In the genomic region with DNA sequence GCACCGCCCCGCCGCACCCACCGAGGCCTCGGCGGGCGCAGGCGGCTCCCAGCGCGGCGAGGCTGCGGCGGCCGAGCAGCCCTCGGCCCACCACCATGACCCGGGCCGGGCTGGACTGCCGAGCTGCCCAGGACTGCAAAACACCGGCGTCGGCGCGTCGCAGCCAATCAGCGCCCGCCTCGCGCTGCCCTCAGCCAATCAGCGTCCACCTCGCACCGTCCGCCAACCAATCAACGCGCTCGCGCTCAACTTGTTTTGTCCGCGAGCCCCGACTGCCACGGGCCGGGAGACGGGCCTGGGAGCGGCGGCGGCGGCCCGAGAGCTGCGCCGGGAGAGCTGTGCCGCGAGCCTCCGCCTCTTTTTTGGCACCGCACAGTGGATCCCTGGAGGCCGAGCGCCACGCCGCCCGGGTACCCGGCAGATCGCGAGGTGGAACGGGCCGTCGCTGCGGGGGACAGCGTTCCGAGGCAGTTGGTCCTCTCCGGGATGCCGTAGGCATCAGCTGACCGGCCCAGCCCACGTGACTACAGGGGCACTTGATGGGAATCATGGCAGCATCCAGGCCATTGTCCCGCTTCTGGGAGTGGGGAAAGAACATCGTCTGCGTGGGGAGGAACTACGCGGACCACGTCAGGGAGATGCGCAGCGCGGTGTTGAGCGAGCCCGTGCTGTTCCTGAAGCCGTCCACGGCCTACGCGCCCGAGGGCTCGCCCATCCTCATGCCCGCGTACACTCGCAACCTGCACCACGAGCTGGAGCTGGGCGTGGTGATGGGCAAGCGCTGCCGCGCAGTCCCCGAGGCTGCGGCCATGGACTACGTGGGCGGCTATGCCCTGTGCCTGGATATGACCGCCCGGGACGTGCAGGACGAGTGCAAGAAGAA, we compare ENCODE assay signal across 1 cellular context.
TF ChIP-seq lines count a peak whose summit lies in the region.

A gene (plus strand): TSS at position 516 of the 883 bp plus-strand sequence. CDS start 33 bp downstream, at position 549.
A gene (minus strand): TSS at position 135 of the 883 bp plus-strand sequence. CDS start 38 bp downstream, at position 97.

TF ChIP-seq in K562, 482 proteins besides CTCF, POLR2A, EP300 and RAD21 (continued from another document and continues in another):
- TF ChIP-seq PHF8 (IDR thresholded peaks at IDR 0.05; ENCODE audit: borderline replicate concordance, low read length) (peak; percentile 74; the same call in 1 of the 2 replicates), FUS (optimal IDR thresholded peaks at IDR 0.05; ENCODE audit: low read depth, low read length) (peak; percentile 67), ZNF445 (CRISPR knock-in tag; IDR thresholded peaks at IDR 0.05; ENCODE audit: low read depth) (no peak), RNF2 (IDR thresholded peaks at IDR 0.05) (peak; percentile 89), NCOA2 (IDR thresholded peaks at IDR 0.05; ENCODE audit: partially characterized antibody in 2 of 2) (no peak), CXXC5 (CRISPR knock-in tag; IDR thresholded peaks at IDR 0.05) (peak; percentile 94), ZNF584 (CRISPR knock-in tag; IDR thresholded peaks at IDR 0.05; ENCODE audit: low read depth) (no peak), U2AF1 (optimal IDR thresholded peaks at IDR 0.05; ENCODE audit: low read depth, low read length) (peak; percentile 45), SP2 (IDR thresholded peaks at IDR 0.05; ENCODE audit: extremely low read depth, low read depth, low read length, poor library complexity, severe bottlenecking) (peak; percentile 38), GTF2F1 (IDR thresholded peaks at IDR 0.05; ENCODE audit: low read depth, low read length) (no peak), MXI1 (IDR thresholded peaks at IDR 0.05; ENCODE audit: low read depth, low read length) (peak; percentile 66; the same call in 1 of the 2 replicates), PHF21A (IDR thresholded peaks at IDR 0.05; ENCODE audit: borderline replicate concordance, low read depth) (peak; percentile 93), ZSCAN29 (IDR thresholded peaks at IDR 0.05) (no peak), RBM25 (IDR thresholded peaks at IDR 0.05; ENCODE audit: low read depth, low read length, severe bottlenecking) (peak; percentile 100), ZNF785 (CRISPR knock-in tag; IDR thresholded peaks at IDR 0.05) (no peak), RUNX1 (IDR thresholded peaks at IDR 0.05; ENCODE audit: low read depth) (no peak), GTF2A2 (tag; IDR thresholded peaks at IDR 0.05) (no peak), ZKSCAN1 (IDR thresholded peaks at IDR 0.05; ENCODE audit: low read depth, low read length) (peak; percentile 50; the same call in 1 of the 2 replicates), EGR1 (conservative IDR thresholded peaks at IDR 0.05) (peak; percentile 33; the same call in 1 of the 2 replicates), CHCHD3 (CRISPR knock-in tag; IDR thresholded peaks at IDR 0.05) (no peak), ETV1 (tag; conservative IDR thresholded peaks at IDR 0.05; ENCODE audit: low read depth) (peak; percentile 29; the same call in 1 of the 2 replicates), ETV5 (CRISPR knock-in tag; IDR thresholded peaks at IDR 0.05; ENCODE audit: low read depth) (peak; percentile 41; the same call in 1 of the 2 replicates), SMAD4 (CRISPR knock-in tag; conservative IDR thresholded peaks at IDR 0.05) (peak; percentile 73; the same call in 1 of the 2 replicates), SRSF9 (IDR thresholded peaks at IDR 0.05; ENCODE audit: borderline replicate concordance, low read depth, low read length) (no peak), ZNF143 (CRISPR knock-in tag; IDR thresholded peaks at IDR 0.05) (peak; percentile 50), ZNF121 (CRISPR knock-in tag; conservative IDR thresholded peaks at IDR 0.05) (no peak), NUFIP1 (IDR thresholded peaks at IDR 0.05; ENCODE audit: partially characterized antibody) (no peak), NFYB (IDR thresholded peaks at IDR 0.05; ENCODE audit: extremely low read depth, insufficient read length) (peak; percentile 88), ZNF311 (CRISPR knock-in tag; IDR thresholded peaks at IDR 0.05) (no peak), SPI1 (IDR thresholded peaks at IDR 0.05; ENCODE audit: borderline replicate concordance, low read depth, low read length) (no peak), FOXA3 (CRISPR knock-in tag; conservative IDR thresholded peaks at IDR 0.05 in 1 of 2, IDR thresholded peaks at IDR 0.05 in 1 of 2) (no peak), MYBL2 (IDR thresholded peaks at IDR 0.05; ENCODE audit: low read depth) (peak; percentile 90), MYBL2 (CRISPR knock-in tag; IDR thresholded peaks at IDR 0.05; ENCODE audit: borderline replicate concordance) (no peak), ARNT (IDR thresholded peaks at IDR 0.05) (no peak), ZNF239 (CRISPR knock-in tag; IDR thresholded peaks at IDR 0.05) (no peak), ZNF324 (CRISPR knock-in tag; IDR thresholded peaks at IDR 0.05) (0 out of 2 replicates have a peak, but pooled peaks have one; percentile 27), TAF9B (IDR thresholded peaks at IDR 0.05; ENCODE audit: partially characterized antibody) (no peak), ETS2 (tag; IDR thresholded peaks at IDR 0.05; ENCODE audit: borderline replicate concordance, poor library complexity, severe bottlenecking) (no peak), ZNF146 (CRISPR knock-in tag; IDR thresholded peaks at IDR 0.05; ENCODE audit: unreplicated experiment) (no peak), FOS (IDR thresholded peaks at IDR 0.05; ENCODE audit: extremely low read depth, insufficient read length) (peak; percentile 94), CHD2 (IDR thresholded peaks at IDR 0.05; ENCODE audit: low read depth, low read length) (peak; percentile 74; the same call in 1 of the 2 replicates), SIRT6 (IDR thresholded peaks at IDR 0.05; ENCODE audit: low read depth, low read length) (no peak), BMI1 (IDR thresholded peaks at IDR 0.05; ENCODE audit: low read length) (no peak), RB1 (IDR thresholded peaks at IDR 0.05; ENCODE audit: low read depth) (peak; percentile 77)
- TF ChIP-seq, protein P1, sequence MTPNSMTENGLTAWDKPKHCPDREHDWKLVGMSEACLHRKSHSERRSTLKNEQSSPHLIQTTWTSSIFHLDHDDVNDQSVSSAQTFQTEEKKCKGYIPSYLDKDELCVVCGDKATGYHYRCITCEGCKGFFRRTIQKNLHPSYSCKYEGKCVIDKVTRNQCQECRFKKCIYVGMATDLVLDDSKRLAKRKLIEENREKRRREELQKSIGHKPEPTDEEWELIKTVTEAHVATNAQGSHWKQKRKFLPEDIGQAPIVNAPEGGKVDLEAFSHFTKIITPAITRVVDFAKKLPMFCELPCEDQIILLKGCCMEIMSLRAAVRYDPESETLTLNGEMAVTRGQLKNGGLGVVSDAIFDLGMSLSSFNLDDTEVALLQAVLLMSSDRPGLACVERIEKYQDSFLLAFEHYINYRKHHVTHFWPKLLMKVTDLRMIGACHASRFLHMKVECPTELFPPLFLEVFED (CRISPR knock-in tag; conservative IDR thresholded peaks at IDR 0.05) = no peak
- TF ChIP-seq, protein P2, sequence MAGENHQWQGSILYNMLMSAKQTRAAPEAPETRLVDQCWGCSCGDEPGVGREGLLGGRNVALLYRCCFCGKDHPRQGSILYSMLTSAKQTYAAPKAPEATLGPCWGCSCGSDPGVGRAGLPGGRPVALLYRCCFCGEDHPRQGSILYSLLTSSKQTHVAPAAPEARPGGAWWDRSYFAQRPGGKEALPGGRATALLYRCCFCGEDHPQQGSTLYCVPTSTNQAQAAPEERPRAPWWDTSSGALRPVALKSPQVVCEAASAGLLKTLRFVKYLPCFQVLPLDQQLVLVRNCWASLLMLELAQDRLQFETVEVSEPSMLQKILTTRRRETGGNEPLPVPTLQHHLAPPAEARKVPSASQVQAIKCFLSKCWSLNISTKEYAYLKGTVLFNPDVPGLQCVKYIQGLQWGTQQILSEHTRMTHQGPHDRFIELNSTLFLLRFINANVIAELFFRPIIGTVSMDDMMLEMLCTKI (IDR thresholded peaks at IDR 0.05; ENCODE audit: partially characterized antibody) = no peak
- TF ChIP-seq, protein P3, sequence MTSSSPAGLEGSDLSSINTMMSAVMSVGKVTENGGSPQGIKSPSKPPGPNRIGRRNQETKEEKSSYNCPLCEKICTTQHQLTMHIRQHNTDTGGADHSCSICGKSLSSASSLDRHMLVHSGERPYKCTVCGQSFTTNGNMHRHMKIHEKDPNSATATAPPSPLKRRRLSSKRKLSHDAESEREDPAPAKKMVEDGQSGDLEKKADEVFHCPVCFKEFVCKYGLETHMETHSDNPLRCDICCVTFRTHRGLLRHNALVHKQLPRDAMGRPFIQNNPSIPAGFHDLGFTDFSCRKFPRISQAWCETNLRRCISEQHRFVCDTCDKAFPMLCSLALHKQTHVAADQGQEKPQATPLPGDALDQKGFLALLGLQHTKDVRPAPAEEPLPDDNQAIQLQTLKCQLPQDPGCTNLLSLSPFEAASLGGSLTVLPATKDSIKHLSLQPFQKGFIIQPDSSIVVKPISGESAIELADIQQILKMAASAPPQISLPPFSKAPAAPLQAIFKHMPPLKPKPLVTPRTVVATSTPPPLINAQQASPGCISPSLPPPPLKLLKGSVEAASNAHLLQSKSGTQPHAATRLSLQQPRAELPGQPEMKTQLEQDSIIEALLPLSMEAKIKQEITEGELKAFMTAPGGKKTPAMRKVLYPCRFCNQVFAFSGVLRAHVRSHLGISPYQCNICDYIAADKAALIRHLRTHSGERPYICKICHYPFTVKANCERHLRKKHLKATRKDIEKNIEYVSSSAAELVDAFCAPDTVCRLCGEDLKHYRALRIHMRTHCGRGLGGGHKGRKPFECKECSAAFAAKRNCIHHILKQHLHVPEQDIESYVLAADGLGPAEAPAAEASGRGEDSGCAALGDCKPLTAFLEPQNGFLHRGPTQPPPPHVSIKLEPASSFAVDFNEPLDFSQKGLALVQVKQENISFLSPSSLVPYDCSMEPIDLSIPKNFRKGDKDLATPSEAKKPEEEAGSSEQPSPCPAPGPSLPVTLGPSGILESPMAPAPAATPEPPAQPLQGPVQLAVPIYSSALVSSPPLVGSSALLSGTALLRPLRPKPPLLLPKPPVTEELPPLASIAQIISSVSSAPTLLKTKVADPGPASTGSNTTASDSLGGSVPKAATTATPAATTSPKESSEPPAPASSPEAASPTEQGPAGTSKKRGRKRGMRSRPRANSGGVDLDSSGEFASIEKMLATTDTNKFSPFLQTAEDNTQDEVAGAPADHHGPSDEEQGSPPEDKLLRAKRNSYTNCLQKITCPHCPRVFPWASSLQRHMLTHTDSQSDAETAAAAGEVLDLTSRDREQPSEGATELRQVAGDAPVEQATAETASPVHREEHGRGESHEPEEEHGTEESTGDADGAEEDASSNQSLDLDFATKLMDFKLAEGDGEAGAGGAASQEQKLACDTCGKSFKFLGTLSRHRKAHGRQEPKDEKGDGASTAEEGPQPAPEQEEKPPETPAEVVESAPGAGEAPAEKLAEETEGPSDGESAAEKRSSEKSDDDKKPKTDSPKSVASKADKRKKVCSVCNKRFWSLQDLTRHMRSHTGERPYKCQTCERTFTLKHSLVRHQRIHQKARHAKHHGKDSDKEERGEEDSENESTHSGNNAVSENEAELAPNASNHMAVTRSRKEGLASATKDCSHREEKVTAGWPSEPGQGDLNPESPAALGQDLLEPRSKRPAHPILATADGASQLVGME (CRISPR knock-in tag; IDR thresholded peaks at IDR 0.05) = peak; percentile 88
- TF ChIP-seq, protein P4, sequence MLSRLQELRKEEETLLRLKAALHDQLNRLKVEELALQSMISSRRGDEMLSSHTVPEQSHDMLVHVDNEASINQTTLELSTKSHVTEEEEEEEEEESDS (CRISPR knock-in tag; IDR thresholded peaks at IDR 0.05) = no peak
- TF ChIP-seq, protein P5, sequence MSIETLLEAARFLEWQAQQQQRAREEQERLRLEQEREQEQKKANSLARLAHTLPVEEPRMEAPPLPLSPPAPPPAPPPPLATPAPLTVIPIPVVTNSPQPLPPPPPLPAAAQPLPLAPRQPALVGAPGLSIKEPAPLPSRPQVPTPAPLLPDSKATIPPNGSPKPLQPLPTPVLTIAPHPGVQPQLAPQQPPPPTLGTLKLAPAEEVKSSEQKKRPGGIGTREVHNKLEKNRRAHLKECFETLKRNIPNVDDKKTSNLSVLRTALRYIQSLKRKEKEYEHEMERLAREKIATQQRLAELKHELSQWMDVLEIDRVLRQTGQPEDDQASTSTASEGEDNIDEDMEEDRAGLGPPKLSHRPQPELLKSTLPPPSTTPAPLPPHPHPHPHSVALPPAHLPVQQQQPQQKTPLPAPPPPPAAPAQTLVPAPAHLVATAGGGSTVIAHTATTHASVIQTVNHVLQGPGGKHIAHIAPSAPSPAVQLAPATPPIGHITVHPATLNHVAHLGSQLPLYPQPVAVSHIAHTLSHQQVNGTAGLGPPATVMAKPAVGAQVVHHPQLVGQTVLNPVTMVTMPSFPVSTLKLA (conservative IDR thresholded peaks at IDR 0.05) = peak; percentile 97 to 98
- TF ChIP-seq, protein P6, sequence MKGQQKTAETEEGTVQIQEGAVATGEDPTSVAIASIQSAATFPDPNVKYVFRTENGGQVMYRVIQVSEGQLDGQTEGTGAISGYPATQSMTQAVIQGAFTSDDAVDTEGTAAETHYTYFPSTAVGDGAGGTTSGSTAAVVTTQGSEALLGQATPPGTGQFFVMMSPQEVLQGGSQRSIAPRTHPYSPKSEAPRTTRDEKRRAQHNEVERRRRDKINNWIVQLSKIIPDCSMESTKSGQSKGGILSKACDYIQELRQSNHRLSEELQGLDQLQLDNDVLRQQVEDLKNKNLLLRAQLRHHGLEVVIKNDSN (CRISPR knock-in tag; IDR thresholded peaks at IDR 0.05) = peak; percentile 100
- TF ChIP-seq, protein P7, sequence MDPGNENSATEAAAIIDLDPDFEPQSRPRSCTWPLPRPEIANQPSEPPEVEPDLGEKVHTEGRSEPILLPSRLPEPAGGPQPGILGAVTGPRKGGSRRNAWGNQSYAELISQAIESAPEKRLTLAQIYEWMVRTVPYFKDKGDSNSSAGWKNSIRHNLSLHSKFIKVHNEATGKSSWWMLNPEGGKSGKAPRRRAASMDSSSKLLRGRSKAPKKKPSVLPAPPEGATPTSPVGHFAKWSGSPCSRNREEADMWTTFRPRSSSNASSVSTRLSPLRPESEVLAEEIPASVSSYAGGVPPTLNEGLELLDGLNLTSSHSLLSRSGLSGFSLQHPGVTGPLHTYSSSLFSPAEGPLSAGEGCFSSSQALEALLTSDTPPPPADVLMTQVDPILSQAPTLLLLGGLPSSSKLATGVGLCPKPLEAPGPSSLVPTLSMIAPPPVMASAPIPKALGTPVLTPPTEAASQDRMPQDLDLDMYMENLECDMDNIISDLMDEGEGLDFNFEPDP (CRISPR knock-in tag; IDR thresholded peaks at IDR 0.05) = no peak
- TF ChIP-seq, protein P8, sequence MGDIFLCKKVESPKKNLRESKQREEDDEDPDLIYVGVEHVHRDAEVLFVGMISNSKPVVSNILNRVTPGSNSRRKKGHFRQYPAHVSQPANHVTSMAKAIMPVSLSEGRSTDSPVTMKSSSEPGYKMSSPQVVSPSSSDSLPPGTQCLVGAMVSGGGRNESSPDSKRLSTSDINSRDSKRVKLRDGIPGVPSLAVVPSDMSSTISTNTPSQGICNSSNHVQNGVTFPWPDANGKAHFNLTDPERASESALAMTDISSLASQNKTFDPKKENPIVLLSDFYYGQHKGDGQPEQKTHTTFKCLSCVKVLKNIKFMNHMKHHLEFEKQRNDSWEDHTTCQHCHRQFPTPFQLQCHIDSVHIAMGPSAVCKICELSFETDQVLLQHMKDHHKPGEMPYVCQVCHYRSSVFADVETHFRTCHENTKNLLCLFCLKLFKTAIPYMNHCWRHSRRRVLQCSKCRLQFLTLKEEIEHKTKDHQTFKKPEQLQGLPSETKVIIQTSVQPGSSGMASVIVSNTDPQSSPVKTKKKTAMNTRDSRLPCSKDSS (IDR thresholded peaks at IDR 0.05; ENCODE audit: low read depth, partially characterized antibody) = no peak
